In the genomic region with DNA sequence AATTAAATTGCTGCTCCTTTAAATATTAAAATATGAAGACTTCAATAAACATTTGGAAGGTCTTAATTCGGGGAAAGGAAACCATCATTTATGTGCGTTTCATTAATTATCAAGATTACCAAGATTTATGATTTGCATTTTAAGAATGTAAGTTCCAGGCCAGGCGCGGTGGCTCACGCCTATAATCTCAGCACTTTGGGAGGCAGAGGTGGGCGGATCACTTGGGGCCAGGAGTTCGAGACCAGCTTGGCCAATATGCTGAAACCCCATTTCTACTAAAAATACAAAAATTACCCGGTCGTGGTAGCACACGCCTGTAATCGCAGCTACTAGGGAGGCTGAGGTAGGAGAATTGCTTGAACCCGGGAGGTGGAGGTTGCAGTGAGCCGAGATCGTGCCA, we compare ENCODE assay signal across 8 cellular contexts. TPM values are rescaled to one million over a fixed set of nuclear protein-coding genes. Genes with fewer than 3 reads are reported as not detected.
DNase-seq lines count a peak whose midpoint lies in the region; ATAC-seq and TF ChIP-seq lines count a peak whose summit lies in the region.
"Not testable (repeated sequence)": the region's sequence is repeated elsewhere in the genome, so short reads cannot be mapped to it uniquely, and the experiment has no call there.

No MANE protein-coding gene starts in this region.

- POLR2A ChIA-PET in activated naive CD8-positive, alpha-beta T cell treated with anti-CD3 and anti-CD28 coated beads, Interleukin-2, amount 10 ng/mL, durations not matched to agents 7 days and 5 days (lab: Charles Lee), result interaction anchor here (1.7 to 2.3 kb wide), 4 partner anchors 23 to 601 kb away, joined by 4 to 12 read pairs (median 5); a partner anchor contains a TSS

- H3K36me3 ChIP-seq in SU-DHL-6 (ENCODE audit: low read length); right lobe of liver; neuron (ENCODE audit: insufficient read depth, low read length); transverse colon: not testable (repeated sequence)

- H3K79me2 ChIP-seq in SU-DHL-6 (ENCODE audit: insufficient read depth, low read length), result not testable (repeated sequence)

- not testable (repeated sequence) for H3K27me3 ChIP-seq in SU-DHL-6 (ENCODE audit: low read length); right lobe of liver; neuron (ENCODE audit: insufficient read depth, low read length); transverse colon

- H3K9me3 Mint-ChIP-seq in IgD-negative memory B cell; activated naive CD8-positive, alpha-beta T cell treated with anti-CD3 and anti-CD28 coated beads, Interleukin-2, amount 10 ng/mL, durations not matched to agents 7 days and 5 days: not testable (repeated sequence)

- in situ Hi-C loops in transverse colon (cut with MboI; ENCODE audit: low pct_ligation_motif_present in 1 of 4, low pct_unique_long_range_greater_than_20kb in 1 of 4, low sequenced_read_pairs in 3 of 4), result not testable (repeated sequence)

- peak overlapping the region; percentile 41 to 91 (median 65) for H3K4me3 Mint-ChIP-seq in IgD-negative memory B cell
- H3K4me3 Mint-ChIP-seq in activated naive CD8-positive, alpha-beta T cell treated with anti-CD3 and anti-CD28 coated beads, Interleukin-2, amount 10 ng/mL, durations not matched to agents 7 days and 5 days, result peak overlapping the region; percentile 28

- H3K27me3 Mint-ChIP-seq in IgD-negative memory B cell; activated naive CD8-positive, alpha-beta T cell treated with anti-CD3 and anti-CD28 coated beads, Interleukin-2, amount 10 ng/mL, durations not matched to agents 7 days and 5 days: not testable (repeated sequence)

- not testable (repeated sequence) for H3K4me3 ChIP-seq in SU-DHL-6 (ENCODE audit: insufficient read depth, low read length, poor library complexity, severe bottlenecking); right lobe of liver; transverse colon
- H3K4me3 ChIP-seq in neuron (ENCODE audit: low read length), result peak overlapping the region; percentile 53

- not testable (repeated sequence) for H2AFZ ChIP-seq in SU-DHL-6 (ENCODE audit: low read depth, low read length, severe bottlenecking)
- peak overlapping the region; percentile 56 for H2AFZ ChIP-seq in neuron (ENCODE audit: low read depth, low read length)

- H3K27ac Mint-ChIP-seq in IgD-negative memory B cell; activated naive CD8-positive, alpha-beta T cell treated with anti-CD3 and anti-CD28 coated beads, Interleukin-2, amount 10 ng/mL, durations not matched to agents 7 days and 5 days: not testable (repeated sequence)

- WGBS in right lobe of liver (ENCODE audit: insufficient coverage, low coverage, low lambda C conversion rate, missing lambda C conversion rate), result 89% methylated on average over 13 of the region's 14 CpGs
- 65 to 83% methylated on average over 12 to 14 of the region's 14 CpGs for WGBS in transverse colon (ENCODE audit: low coverage in 1 of 2), 2 donors

- TF ChIP-seq POLR2A in right lobe of liver (IDR thresholded peaks at IDR 0.05); transverse colon (IDR thresholded peaks at IDR 0.05): not testable (repeated sequence)

- not testable (repeated sequence) for TF ChIP-seq CTCF in C4-2B (conservative IDR thresholded peaks at IDR 0.05); SU-DHL-6 (IDR thresholded peaks at IDR 0.05; ENCODE audit: insufficient read depth, low read length, poor library complexity, severe bottlenecking); right lobe of liver (IDR thresholded peaks at IDR 0.05); transverse colon (IDR thresholded peaks at IDR 0.05)

- ATAC-seq in activated naive CD8-positive, alpha-beta T cell treated with anti-CD3 and anti-CD28 coated beads, Interleukin-2, amount 10 ng/mL, durations not matched to agents 7 days and 5 days (ENCODE audit: low read depth); right lobe of liver: not testable (repeated sequence)

- not testable (repeated sequence) for H4K20me1 ChIP-seq in SU-DHL-6 (ENCODE audit: low read depth, low read length)

- not testable (repeated sequence) for H3K9ac ChIP-seq in SU-DHL-6 (ENCODE audit: low read length)

- H3K4me1 ChIP-seq in right lobe of liver (peaks cover 0 to 41% (median 20%) of the 10 kb centered on the region in 4 donors), neuron (ENCODE audit: insufficient read depth, low read length) (peaks cover 16% of the 10 kb centered on the region), transverse colon (peaks cover 15 to 35% (median 30%) of the 10 kb centered on the region in 4 donors)

- H3K9me3 ChIP-seq in SU-DHL-6 (ENCODE audit: insufficient read depth, low read length); right lobe of liver; neuron (ENCODE audit: low read length); transverse colon: not testable (repeated sequence)

- not testable (repeated sequence) for H3F3A ChIP-seq in SU-DHL-6 (ENCODE audit: insufficient read depth)

- H3K4me1 Mint-ChIP-seq in IgD-negative memory B cell, result peaks cover 8 to 17% (median 12%) of the 10 kb centered on the region in 3 donors
- peaks cover 21% of the 10 kb centered on the region for H3K4me1 Mint-ChIP-seq in activated naive CD8-positive, alpha-beta T cell treated with anti-CD3 and anti-CD28 coated beads, Interleukin-2, amount 10 ng/mL, durations not matched to agents 7 days and 5 days

- H3K4me2 ChIP-seq in SU-DHL-6 (ENCODE audit: low read depth, low read length, poor library complexity, severe bottlenecking), result peak overlapping the region; percentile 52

- H3K36me3 Mint-ChIP-seq in IgD-negative memory B cell; activated naive CD8-positive, alpha-beta T cell treated with anti-CD3 and anti-CD28 coated beads, Interleukin-2, amount 10 ng/mL, durations not matched to agents 7 days and 5 days: not testable (repeated sequence)

- TF ChIP-seq EP300 in transverse colon (IDR thresholded peaks at IDR 0.05; ENCODE audit: low read depth), result not testable (repeated sequence)

- not testable (repeated sequence) for H3K9me2 ChIP-seq in SU-DHL-6 (replicated peaks; ENCODE audit: insufficient read depth, low read length)

- H3K27ac ChIP-seq in C4-2B (peak overlapping the region; percentile 52; the same call in 1 of the 2 replicates), epithelial cell of prostate (peak overlapping the region; percentile 99), right lobe of liver (peak overlapping the region; percentile 96 to 98 (median 98)), transverse colon (peak overlapping the region; percentile 92 to 97 (median 95))
- H3K27ac ChIP-seq in SU-DHL-6 (ENCODE audit: low read depth, low read length), result not testable (repeated sequence)

- intact Hi-C loops in right lobe of liver (cut with DNase I); transverse colon (cut with DNase I; ENCODE audit: low total_unique reads): not testable (repeated sequence)

- not testable (repeated sequence) for DNase-seq in activated naive CD8-positive, alpha-beta T cell treated with anti-CD3 and anti-CD28 coated beads, Interleukin-2, amount 10 ng/mL, durations not matched to agents 7 days and 5 days; epithelial cell of prostate (ENCODE audit: low read depth, low spot score); right lobe of liver; transverse colon

RNA-seq across cellular contexts. Expression of a gene that starts 21.7 kb away (rescaled TPM):
- polyA plus RNA-seq in IgD-negative memory B cell, result 394 TPM
- total RNA-seq in activated naive CD8-positive, alpha-beta T cell treated with anti-CD3 and anti-CD28 coated beads, Interleukin-2, amount 10 ng/mL, durations not matched to agents 7 days and 5 days, result 10 to 100 TPM; 60.3 to 77.8 TPM
- total RNA-seq in right lobe of liver, result 100 to 1,000 TPM; 120 to 301 (median 239) TPM
- 100 to 1,000 TPM; 135 to 362 (median 252) TPM for total RNA-seq in transverse colon
